8 cellular contexts compared by ENCODE assay signal in genomic region chr2:43075054-43075593, GRCh38.
DNase-seq lines count a peak whose midpoint lies in the region; ATAC-seq and TF ChIP-seq lines count a peak whose summit lies in the region.

No MANE protein-coding gene starts in this region.

- peak overlapping the region; percentile 32; the same call in 1 of the 2 replicates for H3K4me3 ChIP-seq in ACC112 (ENCODE audit: low read depth, low read length)

- DNase-seq in NCI-H446 treated with DMSO at 0.1 percent for 48 hours (lab: John Stamatoyannopoulos, UW): peak; percentile 43
- peak; percentile 91 for DNase-seq in epidermal melanocyte (ENCODE audit: insufficient read length, low spot score)
- DNase-seq in myocyte (ENCODE audit: low read depth): peak; percentile 93
- DNase-seq in GM13977 (ENCODE audit: low spot score): no peak
- no peak for DNase-seq in NCI-H2107 (lab: John Stamatoyannopoulos, UW)
- no peak for DNase-seq in activated gamma-delta T cell treated with Interleukin-2 at 50 U/mL for 16 hours

- no peak for TF ChIP-seq CTCF in GM13977 (IDR thresholded peaks at IDR 0.05; ENCODE audit: extremely low read depth, insufficient read depth, missing control alignments)

- H3K4me1 ChIP-seq in ACC112 (ENCODE audit: control insufficient read depth, insufficient read depth, low read length, unreplicated experiment): peaks cover 50% of the 10 kb centered on the region

- H3K79me2 ChIP-seq in ACC112 (ENCODE audit: control insufficient read depth, insufficient read depth, low read length, unreplicated experiment): no peaks in the 10 kb centered on the region

- H3K27ac ChIP-seq in ACC112 (ENCODE audit: low read depth, low read length): peak overlapping the region; percentile 97

- in situ Hi-C loops in GM13977 (cut with MboI; ENCODE audit: low pct_unique_long_range_greater_than_20kb, low sequenced_read_pairs, unreplicated experiment): no loop called here

- H2AFZ ChIP-seq in ACC112 (ENCODE audit: low read length, unreplicated experiment): no peak overlapping the region

- no peaks in the 10 kb centered on the region for H3K36me3 ChIP-seq in ACC112 (ENCODE audit: insufficient read depth, low read length)

- ATAC-seq in GM19463 (IDR thresholded peaks at IDR 0.05; ENCODE audit: unreplicated experiment): no peak

- H3K27me3 ChIP-seq in ACC112 (ENCODE audit: insufficient read depth, low read length): no peaks in the 10 kb centered on the region

Comparison
In these comparisons a context has a peak if more than half of its experiments do, and no peak if none do; other contexts are left out.
1. DNase-seq: peak in NCI-H446 treated with DMSO at 0.1 percent for 48 hours (single experiment), epidermal melanocyte (single experiment) and myocyte (single experiment); none in GM13977 (single experiment), NCI-H2107 (single experiment) and activated gamma-delta T cell treated with Interleukin-2 at 50 U/mL for 16 hours (single experiment).